Comparison of ENCODE assay signal across 8 cellular contexts in genomic region chrX:2897690-2898623, GRCh38. TPM values are rescaled to one million over a fixed set of nuclear protein-coding genes. Genes with fewer than 3 reads are reported as not detected.
DNase-seq lines count a peak whose midpoint lies in the region; ATAC-seq and TF ChIP-seq lines count a peak whose summit lies in the region.
"Not testable (repeated sequence)": the region's sequence is repeated elsewhere in the genome, so short reads cannot be mapped to it uniquely, and the experiment has no call there.

No MANE protein-coding gene starts in this region.

- H3K79me2 ChIP-seq in PC-9 (ENCODE audit: low read depth) = not testable (repeated sequence)

- TF ChIP-seq CTCF in PC-9 (conservative IDR thresholded peaks at IDR 0.05); endothelial cell (IDR thresholded peaks at IDR 0.05; ENCODE audit: unreplicated experiment); left lung (IDR thresholded peaks at IDR 0.05): not testable (repeated sequence)

- H3K27ac ChIP-seq in BLaER1 (peak overlapping the region; percentile 24; the same call in 1 of the 2 replicates), PC-9 (peak overlapping the region; percentile 79), left lung (peak overlapping the region; percentile 33 to 67)

- peak; percentile 69 for ATAC-seq in GM19438 (IDR thresholded peaks at IDR 0.05; ENCODE audit: low read depth, unreplicated experiment)
- peak; percentile 75 for ATAC-seq in activated CD8-positive, alpha-beta memory T cell treated with anti-CD3 and anti-CD28 coated beads, Interleukin-2, amount 10 ng/mL, durations not matched to agents 7 days and 5 days
- peak; percentile 79 for ATAC-seq in left lung

- peaks cover 15% of the 10 kb centered on the region for H3K4me1 Mint-ChIP-seq in activated CD8-positive, alpha-beta memory T cell treated with anti-CD3 and anti-CD28 coated beads, Interleukin-2, amount 10 ng/mL, durations not matched to agents 7 days and 5 days
- peaks cover 13% of the 10 kb centered on the region for H3K4me1 Mint-ChIP-seq in endothelial cell (ENCODE audit: unreplicated experiment)

- not testable (repeated sequence) for H4K20me1 ChIP-seq in BLaER1; PC-9 (ENCODE audit: insufficient read depth)

- H3K9me2 ChIP-seq in PC-9 (ENCODE audit: insufficient read depth) = not testable (repeated sequence)

- H3K36me3 Mint-ChIP-seq in activated CD8-positive, alpha-beta memory T cell treated with anti-CD3 and anti-CD28 coated beads, Interleukin-2, amount 10 ng/mL, durations not matched to agents 7 days and 5 days; endothelial cell (ENCODE audit: low read depth, unreplicated experiment): not testable (repeated sequence)

- H3K9me3 ChIP-seq in BLaER1; PC-9 (ENCODE audit: insufficient read depth, low read depth); left lung: not testable (repeated sequence)

- H3K4me1 ChIP-seq in BLaER1 = peaks cover 34% of the 10 kb centered on the region
- H3K4me1 ChIP-seq in PC-9 (replicated peaks; ENCODE audit: insufficient read depth) = peaks cover 44% of the 10 kb centered on the region
- peaks cover 0 to 11% of the 10 kb centered on the region in 2 donors for H3K4me1 ChIP-seq in left lung

- POLR2A ChIA-PET in PC-9 (lab: Charles Lee; ENCODE audit: unreplicated experiment) = not testable (repeated sequence)

- not testable (repeated sequence) for H3K27me3 ChIP-seq in BLaER1; PC-9 (ENCODE audit: insufficient read depth, low read depth); left lung

- H3K27ac Mint-ChIP-seq in activated CD8-positive, alpha-beta memory T cell treated with anti-CD3 and anti-CD28 coated beads, Interleukin-2, amount 10 ng/mL, durations not matched to agents 7 days and 5 days = peak overlapping the region; percentile 41
- H3K27ac Mint-ChIP-seq in endothelial cell (ENCODE audit: unreplicated experiment) = peak overlapping the region; percentile 61

- CTCF ChIA-PET in PC-9 (lab: Charles Lee); activated CD8-positive, alpha-beta memory T cell treated with anti-CD3 and anti-CD28 coated beads, Interleukin-2, amount 10 ng/mL, durations not matched to agents 7 days and 5 days (lab: Charles Lee): not testable (repeated sequence)

- not testable (repeated sequence) for H3K9ac ChIP-seq in BLaER1

- TSS peak; percentile 72 for BruUV-seq in PC-9 (replicated peaks; lab: Mats Ljungman, UMichigan)

- H3K4me3 ChIP-seq in BLaER1, left lung: not testable (repeated sequence)
- peak overlapping the region; percentile 46 for H3K4me3 ChIP-seq in PC-9

- H3K9me3 Mint-ChIP-seq in activated CD8-positive, alpha-beta memory T cell treated with anti-CD3 and anti-CD28 coated beads, Interleukin-2, amount 10 ng/mL, durations not matched to agents 7 days and 5 days (ENCODE audit: low read depth); endothelial cell (ENCODE audit: unreplicated experiment): not testable (repeated sequence)

- DNase-seq in HT-29 (ENCODE audit: low spot score) (peak; percentile 85), PC-9 (peak; percentile 45 to 88), endothelial cell (ENCODE audit: low spot score) (peak; percentile 11), left lung (peak in 1 of 2 donors; percentile 57), renal cortical epithelial cell (ENCODE audit: low read depth) (peak; percentile 53)
- peak; percentile 55 for DNase-seq in activated CD8-positive, alpha-beta memory T cell treated with anti-CD3 and anti-CD28 coated beads, Interleukin-2, amount 10 ng/mL, durations not matched to agents 7 days and 5 days

- peak overlapping the region; percentile 78 for H2AFZ ChIP-seq in PC-9

- H3K27me3 Mint-ChIP-seq in activated CD8-positive, alpha-beta memory T cell treated with anti-CD3 and anti-CD28 coated beads, Interleukin-2, amount 10 ng/mL, durations not matched to agents 7 days and 5 days; endothelial cell (ENCODE audit: unreplicated experiment): not testable (repeated sequence)

- H3K4me2 ChIP-seq in BLaER1 (peak overlapping the region; percentile 73), PC-9 (peak overlapping the region; percentile 94)

- intact Hi-C loops in PC-9 (cut with micrococcal nuclease; ENCODE audit: unreplicated experiment) = loop anchor here (2.0 kb wide), 2 partner anchors 31 to 129 kb away; partner anchors contain the start of gene ARSD
- intact Hi-C loops in left lung (cut with DNase I) = not testable (repeated sequence)

- H3F3A ChIP-seq in PC-9 (ENCODE audit: insufficient read depth, low read depth) = peaks cover 18% of the 10 kb centered on the region; the same call in 1 of the 2 replicates

- H3K36me3 ChIP-seq in BLaER1; PC-9 (ENCODE audit: low read depth); left lung: not testable (repeated sequence)

- H3K4me3 Mint-ChIP-seq in activated CD8-positive, alpha-beta memory T cell treated with anti-CD3 and anti-CD28 coated beads, Interleukin-2, amount 10 ng/mL, durations not matched to agents 7 days and 5 days; endothelial cell (ENCODE audit: unreplicated experiment): not testable (repeated sequence)

RNA-seq across cellular contexts. Expression of gene ARSD, which starts 31.2 kb away (rescaled TPM):
- total RNA-seq in HT-29 (2014; rRNA removed; shearing (Covaris generic)) = 22.3 and 35.2 TPM in 2 replicates
- total RNA-seq in PC-9 (2021) (15.5 and 17.4 TPM in 2 replicates), endothelial cell (ENCODE audit: unreplicated experiment) (19.8 TPM), left lung (10 to 100 TPM; 22.7 to 58.9 TPM), renal cortical epithelial cell (36.6 and 108 TPM in 2 replicates)
- 1 to 10 TPM; 1.3 to 2.1 TPM for total RNA-seq in activated CD8-positive, alpha-beta memory T cell treated with anti-CD3 and anti-CD28 coated beads, Interleukin-2, amount 10 ng/mL, durations not matched to agents 7 days and 5 days

Comparison
In these comparisons a context has a peak if more than half of its experiments do, and no peak if none do; other contexts are left out.
1. H3K27ac ChIP-seq: peak in every context shown above with its lines; median percentile 79 in PC-9; 50 in left lung; 24 in BLaER1.